8 cellular contexts compared by ENCODE assay signal in the genomic region with DNA sequence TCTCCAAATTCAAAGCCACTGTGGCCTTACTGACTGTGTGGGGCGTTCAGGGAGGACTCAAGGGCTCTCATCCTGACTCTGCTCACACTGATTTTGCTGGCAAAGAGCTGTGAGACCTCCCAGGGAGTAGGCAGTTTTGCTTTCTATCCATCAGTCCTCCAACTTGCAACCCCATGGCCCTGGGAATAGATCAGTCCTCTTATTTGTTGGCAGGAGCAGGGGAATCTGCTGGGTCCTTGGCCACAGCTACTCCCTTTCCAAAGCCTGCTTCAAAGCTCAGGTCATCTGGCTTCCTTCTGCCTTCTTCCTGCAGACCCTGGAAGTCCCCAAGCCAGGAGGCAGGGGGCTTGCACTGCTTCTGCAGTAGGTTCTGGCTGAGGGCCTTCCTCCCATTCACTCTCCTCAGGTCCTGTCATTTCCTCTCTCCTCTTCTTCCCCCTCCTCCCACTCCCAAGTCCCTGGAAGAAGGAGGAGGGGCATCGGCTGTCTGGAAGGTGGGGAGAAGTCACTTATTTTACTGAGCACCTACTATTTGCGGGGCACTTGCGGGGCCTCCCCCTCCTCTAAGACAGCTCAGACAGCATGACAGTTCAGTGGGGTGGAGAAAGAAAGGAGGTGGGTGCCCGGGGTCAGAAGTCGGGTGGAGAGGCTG. TPM values are rescaled to one million over a fixed set of nuclear protein-coding genes. Genes with fewer than 3 reads are reported as not detected.
DNase-seq lines count a peak whose midpoint lies in the region; ATAC-seq and TF ChIP-seq lines count a peak whose summit lies in the region.

No MANE protein-coding gene starts in this region.

- no peaks in the 10 kb centered on the region for H3K27me3 ChIP-seq in BJ (ENCODE audit: control insufficient read depth, insufficient read depth, low read length)

- POLR2A ChIA-PET in BJ (lab: Charles Lee), result interaction anchor here (0.6 to 0.9 kb wide), 2 partner anchors 35 to 103 kb away, joined by 3 to 4 read pairs; no protein-coding TSS in a partner anchor

- no peak for DNase-seq in BJ (ENCODE audit: low read depth)
- DNase-seq in Kasumi-1 (lab: John Stamatoyannopoulos, UW), result peak; percentile 53 to 60
- DNase-seq in coronary artery (ENCODE audit: low spot score), result no peak
- DNase-seq in naive B cell, result no peak
- no peak for DNase-seq in hypothalamus (lab: John Stamatoyannopoulos, UW)
- DNase-seq in GM03348 (ENCODE audit: low spot score), result no peak
- no peak for DNase-seq in stimulated activated CD4-positive, alpha-beta T cell treated with anti-CD3 and anti-CD28 coated beads, Interleukin-1b, Interleukin-23, amount 100 ng/mL, for 48 hours

- H3K27ac Mint-ChIP-seq in naive B cell, result peak overlapping the region in 2 of 6 donors; percentile 61 to 78

- H3K36me3 Mint-ChIP-seq in naive B cell, result peaks cover 2 to 12% of the 10 kb centered on the region in 2 donors

- H3K4me1 Mint-ChIP-seq in naive B cell, result peaks cover 20 to 40% (median 25%) of the 10 kb centered on the region in 3 donors

- no peaks in the 10 kb centered on the region for H3K36me3 ChIP-seq in BJ (ENCODE audit: control insufficient read depth, insufficient read depth, low read length)

- H3K4me3 ChIP-seq in BJ (ENCODE audit: low read depth, low read length) (peak overlapping the region; percentile 51), coronary artery (peak overlapping the region; percentile 92)

- H3K27ac ChIP-seq in coronary artery, result peak overlapping the region; percentile 66 to 89

- peaks cover 50 to 66% (median 65%) of the 10 kb centered on the region in 3 donors for H3K27me3 Mint-ChIP-seq in naive B cell

- TF ChIP-seq CTCF in BJ (IDR thresholded peaks at IDR 0.05; ENCODE audit: insufficient read depth, low read depth, low read length) (no peak), coronary artery (IDR thresholded peaks at IDR 0.05) (no peak)

- no peak for ATAC-seq in naive B cell (ENCODE audit: low read depth in 2 of 2)
- ATAC-seq in HG03354 (IDR thresholded peaks at IDR 0.05; ENCODE audit: poor library complexity, severe bottlenecking, unreplicated experiment), result no peak

- H3K9me3 Mint-ChIP-seq in naive B cell, result peaks cover 0 to 6% (median 0%) of the 10 kb centered on the region in 7 donors

- CTCF ChIA-PET in BJ (lab: Yijun Ruan, JAX), result interaction anchor here (9.7 to 9.8 kb wide), 2 partner anchors 169 to 255 kb away, joined by 103 to 135 read pairs; no protein-coding TSS in a partner anchor

- H3K4me3 Mint-ChIP-seq in naive B cell, result peak overlapping the region; percentile 71 to 89 (median 82)

RNA-seq across cellular contexts. Expression of a gene that starts 0.8 kb away (rescaled TPM):
- polyA plus RNA-seq in BJ (2011; rRNA removed) (15.6 and 21.6 TPM in 2 replicates), naive B cell (ENCODE audit: low read depth in 6 of 6) (1 to 10 TPM in 3 of 6 donors, under 1 TPM in 3; 0.15 to 3.1 (median 1.0) TPM)
- polyA minus RNA-seq in BJ (2011; rRNA and poly(A)+ RNA removed), result 37.5 and 64.0 TPM in 2 replicates

RNA-seq across cellular contexts. Expression of a gene that starts 31.2 kb away (rescaled TPM):
- polyA plus RNA-seq in BJ (2011; rRNA removed) (720 and 957 TPM in 2 replicates), naive B cell (ENCODE audit: low read depth in 6 of 6) (10 to 100 TPM; 25.4 to 35.4 (median 27.8) TPM)
- polyA minus RNA-seq in BJ (2011; rRNA and poly(A)+ RNA removed), result 475 and 544 TPM in 2 replicates

Comparison
In these comparisons a context has a peak if more than half of its experiments do, and no peak if none do; other contexts are left out.
1. DNase-seq: peak in Kasumi-1 (2 of 2); none in BJ (single experiment), coronary artery (single experiment), naive B cell (single experiment), hypothalamus (0 of 51), GM03348 (single experiment) and stimulated activated CD4-positive, alpha-beta T cell treated with anti-CD3 and anti-CD28 coated beads, Interleukin-1b, Interleukin-23, amount 100 ng/mL, for 48 hours (single experiment).
2. RNA of a gene that starts 31.2 kb away (polyA plus RNA-seq): 720 to 957 TPM in BJ; 25.4 to 35.4 TPM in naive B cell; every median in the first group is over 10 times any median in the second.